26 cellular contexts compared by ENCODE assay signal in the genomic region with DNA sequence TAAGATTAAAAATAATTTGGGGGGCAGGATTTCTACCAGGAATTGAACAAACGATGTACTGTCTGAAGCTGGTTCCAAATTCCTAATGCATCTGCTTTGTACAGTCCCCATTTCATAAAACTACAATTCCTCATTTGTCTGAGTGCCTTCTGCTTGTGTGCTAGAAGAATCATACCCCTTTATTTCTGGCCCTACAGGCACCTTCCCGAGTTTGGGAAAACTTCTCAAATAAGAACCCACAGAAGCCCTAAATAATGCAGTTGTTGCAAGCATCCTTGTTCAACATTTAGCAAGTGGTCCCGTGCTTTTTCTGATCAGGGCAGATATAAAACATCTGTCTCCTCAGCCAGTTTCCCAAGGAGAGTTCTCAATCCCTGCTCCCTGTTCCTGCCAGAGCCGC.
DNase-seq lines count a peak whose midpoint lies in the region; ATAC-seq, FAIRE-seq and TF ChIP-seq lines count a peak whose summit lies in the region.
"Had no signal": no experiment of that assay in that cellular context is flagged by ENCODE, and none has a peak within 500 bp of the region (broad histone marks: within the 10 kb centered on the region; RNA-seq: fewer than 3 reads in every experiment).

No MANE protein-coding gene starts in this region.

- TF ChIP-seq EP300 in H1 (IDR thresholded peaks at IDR 0.05; ENCODE audit: borderline replicate concordance in 1 of 2, low read depth in 2 of 2, low read length in 2 of 2) (no peak), transverse colon (IDR thresholded peaks at IDR 0.05; ENCODE audit: low read depth) (no peak)

- no peak overlapping the region for H3K56ac ChIP-seq in H1 (replicated peaks; ENCODE audit: insufficient read length, low read depth, low read length)

- H4K20me1 ChIP-seq in GM23338 (replicated peaks; ENCODE audit: insufficient read depth) (no peaks in the 10 kb centered on the region), H1 (replicated peaks in 1 of 2; ENCODE audit: control insufficient read depth in 1 of 2, insufficient read depth in 2 of 2, low read length in 2 of 2) (no peaks in the 10 kb centered on the region)
- H4K20me1 ChIP-seq: BLaER1 had no signal

- H3K4me3 Mint-ChIP-seq in GM23338 = no peak overlapping the region
- H3K4me3 Mint-ChIP-seq: CD14-positive monocyte; CD4-positive, alpha-beta memory T cell; CD4-positive, CD25-positive, alpha-beta regulatory T cell; CD8-positive, alpha-beta memory T cell had no signal

- no peak overlapping the region for H2BK20ac ChIP-seq in H1 (ENCODE audit: low read length)

- H3K27ac ChIP-seq in GM23338 (ENCODE audit: low read depth) (no peak overlapping the region), H1 (ENCODE audit: low read depth, low read length) (no peak overlapping the region), lower lobe of right lung (no peak overlapping the region), transverse colon (no peak overlapping the region)
- H3K27ac ChIP-seq: 22Rv1, BLaER1 had no signal

- CTCF ChIA-PET in H1 (lab: Charles Lee; ENCODE audit: partially characterized antibody) = interaction anchor here (0.5 kb wide), 1 partner anchor 292 kb away, joined by 3 read pairs; no protein-coding TSS in a partner anchor

- intact Hi-C loops in lower lobe of right lung (cut with DNase I) (no loop called here), transverse colon (cut with DNase I; ENCODE audit: low total_unique reads) (no loop called here)

- DNase-seq in GM23338 (ENCODE audit: low spot score) (no peak), SK-MEL-5 (ENCODE audit: low read depth, low spot score) (peak; percentile 63), H1 (ENCODE audit: low read depth in 1 of 2, low spot score in 2 of 2) (no peak), foreskin melanocyte (peak; percentile 99), SHP77 treated with DMSO at 0.1 percent for 48 hours (lab: John Stamatoyannopoulos, UW) (no peak), lower lobe of right lung (no peak), transverse colon (no peak)
- DNase-seq: ACHN; BE2C; C1 segment of cervical spinal cord; CD4-positive, alpha-beta memory T cell; CD4-positive, CD25-positive, alpha-beta regulatory T cell; CD8-positive, alpha-beta memory T cell; COR-L47; DMS 273 treated with DMSO at 0.1 percent for 48 hours; DMS153; DMS53; DMS79; DND-41; EL; GDM1 had no signal

- no peak for TF ChIP-seq POLR2A in H1 (IDR thresholded peaks at IDR 0.05; ENCODE audit: control extremely low read depth in 1 of 2, low read depth in 2 of 2, low read length in 2 of 2)
- TF ChIP-seq POLR2A in transverse colon (IDR thresholded peaks at IDR 0.05) = no peak

- TF ChIP-seq RAD21 in H1 (IDR thresholded peaks at IDR 0.05 in 1 of 2, conservative IDR thresholded peaks at IDR 0.05 in 1 of 2; ENCODE audit: low read depth in 2 of 2, low read length in 2 of 2) = no peak

- H3K23me2 ChIP-seq in H1 (ENCODE audit: low read depth, low read length) = no peaks in the 10 kb centered on the region

- H3K4me3 ChIP-seq in GM23338 = no peak overlapping the region
- no peak overlapping the region for H3K4me3 ChIP-seq in H1 (ENCODE audit: extremely low read depth in 1 of 4, insufficient read depth in 2 of 4, low read depth in 3 of 4, low read length in 4 of 4)
- H3K4me3 ChIP-seq in lower lobe of right lung = no peak overlapping the region
- H3K4me3 ChIP-seq in transverse colon = no peak overlapping the region
- H3K4me3 ChIP-seq: BLaER1 had no signal

- H4K8ac ChIP-seq in H1 (ENCODE audit: extremely low read depth, insufficient read depth, low read length) = no peak overlapping the region

- no peak for FAIRE-seq in H1 (lab: Jason Lieb, UNC)
- FAIRE-seq: A204.1, GM12891 had no signal

- no peak overlapping the region for H4K5ac ChIP-seq in H1 (ENCODE audit: insufficient read length, low read depth, low read length)

- no peak overlapping the region for H2AK5ac ChIP-seq in H1 (ENCODE audit: low read depth, low read length)

- H3K9me3 ChIP-seq in H1 (ENCODE audit: insufficient read depth in 2 of 2, low read depth in 1 of 2, low read length in 1 of 2) = no peaks in the 10 kb centered on the region
- no peaks in the 10 kb centered on the region for H3K9me3 ChIP-seq in lower lobe of right lung
- H3K9me3 ChIP-seq in transverse colon = no peaks in the 10 kb centered on the region
- H3K9me3 ChIP-seq: BE2C, BLaER1 had no signal

- peaks cover 1% of the 10 kb centered on the region for H3K27me3 Mint-ChIP-seq in GM23338 (ENCODE audit: insufficient read depth, low read depth, poor library complexity)
- H3K27me3 Mint-ChIP-seq: CD4-positive, CD25-positive, alpha-beta regulatory T cell had no signal

- POLR2A ChIA-PET in H1 (lab: Charles Lee; ENCODE audit: partially characterized antibody) = no interaction called here

- no peak overlapping the region for H3K14ac ChIP-seq in H1 (ENCODE audit: insufficient read length)

- H3K9ac ChIP-seq in H1 (replicated peaks in 1 of 4; ENCODE audit: extremely low read depth in 1 of 4, low read depth in 3 of 4, low read length in 3 of 4) = no peak overlapping the region
- H3K9ac ChIP-seq: BLaER1 had no signal

- no peaks in the 10 kb centered on the region for H3F3A ChIP-seq in GM23338 (replicated peaks; ENCODE audit: low read depth)

- H3K36me3 ChIP-seq in GM23338 (ENCODE audit: insufficient read depth) = no peaks in the 10 kb centered on the region
- H3K36me3 ChIP-seq in H1 (ENCODE audit: control insufficient read depth in 2 of 4, insufficient read depth in 4 of 4, low read length in 3 of 4) = no peaks in the 10 kb centered on the region
- no peaks in the 10 kb centered on the region for H3K36me3 ChIP-seq in lower lobe of right lung
- H3K36me3 ChIP-seq in transverse colon = no peaks in the 10 kb centered on the region
- H3K36me3 ChIP-seq: BE2C, BLaER1 had no signal

- in situ Hi-C loops in SK-MEL-5 (cut with HindIII; ENCODE audit: low pct_unique_long_range_greater_than_20kb, low sequenced_read_pairs) (no loop called here), transverse colon (cut with MboI; ENCODE audit: low pct_ligation_motif_present in 1 of 4, low pct_unique_long_range_greater_than_20kb in 1 of 4, low sequenced_read_pairs in 3 of 4) (no loop called here)

- no peak overlapping the region for H4K91ac ChIP-seq in H1 (replicated peaks; ENCODE audit: insufficient read length, low read length)

- WGBS in H1 (ENCODE audit: extremely low coverage in 1 of 2, insufficient coverage in 1 of 2, insufficient read length in 1 of 2, insufficient replicate concordance in 2 of 2, low coverage in 1 of 2, low lambda C conversion rate in 2 of 2, missing lambda C conversion rate in 1 of 2), 2 experiments = 92% methylated on average over 4 of the region's 4 CpGs; no CpG with 5 or more reads in 1 of the 2 experiments
- WGBS in transverse colon (ENCODE audit: low coverage in 1 of 2), 2 donors = 82 to 96% methylated on average over 3 to 4 of the region's 4 CpGs

- peak overlapping the region; percentile 85; the same call in 1 of the 2 replicates for H2AFZ ChIP-seq in GM23338
- no peak overlapping the region for H2AFZ ChIP-seq in H1 (ENCODE audit: low read length)

- no peak overlapping the region for H2BK5ac ChIP-seq in H1 (ENCODE audit: low read depth, low read length)

- no peak overlapping the region for H2BK120ac ChIP-seq in H1 (replicated peaks; ENCODE audit: low read depth, low read length)

- H3K79me2 ChIP-seq in GM23338 (replicated peaks; ENCODE audit: insufficient read depth) (no peaks in the 10 kb centered on the region), H1 (ENCODE audit: control insufficient read depth in 1 of 2, insufficient read depth in 2 of 2, low read length in 2 of 2) (no peaks in the 10 kb centered on the region)

- no peak overlapping the region for H3K4ac ChIP-seq in H1 (replicated peaks; ENCODE audit: insufficient read length, low read depth, low read length)

- H2BK12ac ChIP-seq in H1 (ENCODE audit: low read depth, low read length) = no peak overlapping the region

- no peak overlapping the region for H3K23ac ChIP-seq in H1 (ENCODE audit: insufficient read length)

- H3K9me2 ChIP-seq in GM23338 (ENCODE audit: insufficient read depth) = peaks cover 14% of the 10 kb centered on the region; the same call in 1 of the 2 replicates

- TF ChIP-seq CTCF in GM23338 (conservative IDR thresholded peaks at IDR 0.05; ENCODE audit: low read depth in 2 of 2) (no peak), H1 (IDR thresholded peaks at IDR 0.05; ENCODE audit: control extremely low read depth in 1 of 3, insufficient read depth in 1 of 3, low read depth in 1 of 3, low read length in 3 of 3) (no peak), lower lobe of right lung (IDR thresholded peaks at IDR 0.05) (no peak), transverse colon (IDR thresholded peaks at IDR 0.05) (no peak)

- H3K4me1 ChIP-seq in GM23338 (ENCODE audit: insufficient read depth) = peaks cover 8% of the 10 kb centered on the region
- H3K4me1 ChIP-seq in H1 (replicated peaks in 1 of 4; ENCODE audit: control insufficient read depth in 3 of 4, insufficient read depth in 4 of 4, low read length in 3 of 4) = peaks cover 0 to 3% (median 0%) of the 10 kb centered on the region in 4 experiments; a peak in 1 of 7 replicates
- H3K4me1 ChIP-seq in lower lobe of right lung = no peaks in the 10 kb centered on the region
- H3K4me1 ChIP-seq in transverse colon = no peaks in the 10 kb centered on the region
- H3K4me1 ChIP-seq: BLaER1 had no signal

- no peak overlapping the region for H3K27ac Mint-ChIP-seq in GM23338
- H3K27ac Mint-ChIP-seq: CD14-positive monocyte; CD4-positive, alpha-beta memory T cell; CD8-positive, alpha-beta memory T cell had no signal

- H3K4me2 ChIP-seq in GM23338 = no peak overlapping the region
- no peak overlapping the region for H3K4me2 ChIP-seq in H1 (ENCODE audit: insufficient read depth in 1 of 2, low read depth in 2 of 2, low read length in 2 of 2)
- H3K4me2 ChIP-seq: BLaER1 had no signal

- no peak overlapping the region for H3K18ac ChIP-seq in H1 (ENCODE audit: extremely low read depth, low read length)

- no peaks in the 10 kb centered on the region for H3K79me1 ChIP-seq in H1 (ENCODE audit: low read depth, low read length)

- H3K36me3 Mint-ChIP-seq in GM23338 (ENCODE audit: low read depth) = no peaks in the 10 kb centered on the region
- H3K36me3 Mint-ChIP-seq: CD14-positive monocyte; CD4-positive, alpha-beta memory T cell; CD4-positive, CD25-positive, alpha-beta regulatory T cell had no signal

- peaks cover 9% of the 10 kb centered on the region for H3K4me1 Mint-ChIP-seq in GM23338
- H3K4me1 Mint-ChIP-seq: CD14-positive monocyte; CD4-positive, CD25-positive, alpha-beta regulatory T cell; CD8-positive, alpha-beta memory T cell had no signal

- no peaks in the 10 kb centered on the region for H3K9me3 Mint-ChIP-seq in GM23338
- H3K9me3 Mint-ChIP-seq: CD8-positive, alpha-beta memory T cell had no signal

- ATAC-seq in GM23338 = no peak
- ATAC-seq in lower lobe of right lung = no peak

- H2BK15ac ChIP-seq in H1 (ENCODE audit: low read length) = no peak overlapping the region

- H3K27me3 ChIP-seq in GM23338 (ENCODE audit: insufficient read depth) (no peaks in the 10 kb centered on the region), H1 (replicated peaks in 1 of 4; ENCODE audit: control insufficient read depth in 3 of 4, extremely low read depth in 1 of 4, insufficient read depth in 3 of 4, low read length in 3 of 4) (no peaks in the 10 kb centered on the region), lower lobe of right lung (ENCODE audit: low read depth) (no peaks in the 10 kb centered on the region), transverse colon (no peaks in the 10 kb centered on the region)
- H3K27me3 ChIP-seq: BE2C, BLaER1 had no signal

TF ChIP-seq in H1, 55 proteins besides CTCF, POLR2A, EP300 and RAD21 (continues in another document):
- peak; percentile 69 for TF ChIP-seq YY1 (IDR thresholded peaks at IDR 0.05; ENCODE audit: low read depth, low read length)

Comparison
In these comparisons a context has a peak if more than half of its experiments do, and no peak if none do; other contexts are left out.
1. DNase-seq: peak in SK-MEL-5 (single experiment) and foreskin melanocyte (single experiment); none in GM23338 (single experiment), H1 (0 of 2), SHP77 treated with DMSO at 0.1 percent for 48 hours (single experiment), lower lobe of right lung (single experiment) and transverse colon (single experiment).